1 cellular context compared by ENCODE assay signal in genomic region chrX:21838937-21839333, GRCh38.
TF ChIP-seq lines count a peak whose summit lies in the region.

No MANE protein-coding gene starts in this region.

TF ChIP-seq in GM12878, 131 proteins besides CTCF, POLR2A, EP300 and RAD21:
- TF ChIP-seq REST (IDR thresholded peaks at IDR 0.05; ENCODE audit: low read depth, low read length) (no peak), BCL3 (IDR thresholded peaks at IDR 0.05; ENCODE audit: borderline replicate concordance, insufficient read depth, low read depth, low read length, poor library complexity, severe bottlenecking) (no peak), ZBTB33 (IDR thresholded peaks at IDR 0.05) (no peak), POLR2AphosphoS2 (IDR thresholded peaks at IDR 0.05; ENCODE audit: low read depth, low read length) (no peak), NR2F1 (conservative IDR thresholded peaks at IDR 0.05) (no peak), ZNF217 (IDR thresholded peaks at IDR 0.05) (no peak), CBX5 (IDR thresholded peaks at IDR 0.05; ENCODE audit: low read depth) (no peak), ZSCAN29 (IDR thresholded peaks at IDR 0.05) (no peak), SUPT20H (IDR thresholded peaks at IDR 0.05; ENCODE audit: borderline replicate concordance, control insufficient read depth, low read depth, low read length) (no peak), HDAC6 (IDR thresholded peaks at IDR 0.05; ENCODE audit: unreplicated experiment) (no peak), RCOR1 (conservative IDR thresholded peaks at IDR 0.05; ENCODE audit: low read depth, low read length) (no peak), ZNF622 (IDR thresholded peaks at IDR 0.05) (no peak), MEF2B (IDR thresholded peaks at IDR 0.05; ENCODE audit: partially characterized antibody, poor library complexity, severe bottlenecking) (no peak), CEBPB (IDR thresholded peaks at IDR 0.05; ENCODE audit: borderline replicate concordance in 1 of 2, low read depth in 2 of 2, low read length in 2 of 2) (no peak), KAT2A (conservative IDR thresholded peaks at IDR 0.05; ENCODE audit: control insufficient read depth, low read depth, low read length) (no peak), SMAD5 (IDR thresholded peaks at IDR 0.05; ENCODE audit: low read depth) (no peak), MEF2A (IDR thresholded peaks at IDR 0.05; ENCODE audit: insufficient read depth, low read depth, low read length) (no peak)
TF ChIP-seq in GM12878: peak in this region for 0.
